In the genomic region with DNA sequence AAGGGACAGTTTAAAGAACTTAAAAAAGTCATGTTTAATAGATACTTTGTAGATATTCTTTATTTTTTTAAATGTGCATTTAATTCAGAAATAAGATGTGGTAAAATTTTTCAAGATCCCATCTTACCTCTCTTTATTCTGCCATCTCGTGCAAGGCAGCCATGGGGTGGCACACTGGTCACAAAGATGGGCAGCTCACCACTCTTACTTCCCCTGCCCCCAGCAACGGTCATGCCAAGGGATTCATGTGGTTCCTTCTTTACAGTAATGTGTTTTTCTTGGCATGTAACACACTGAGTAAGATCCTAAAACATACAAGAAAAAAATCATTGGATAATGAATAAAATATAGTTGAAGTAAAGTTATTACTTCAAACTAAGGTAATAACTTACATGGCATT, we compare ENCODE assay signal across 8 cellular contexts.
DNase-seq lines count a peak whose midpoint lies in the region; ATAC-seq and TF ChIP-seq lines count a peak whose summit lies in the region.
"Had no signal": no experiment of that assay in that cellular context is flagged by ENCODE, and none has a peak within 500 bp of the region (broad histone marks: within the 10 kb centered on the region; RNA-seq: fewer than 3 reads in every experiment).

No MANE protein-coding gene starts in this region.

- TF ChIP-seq POLR2A in GM18505 (IDR thresholded peaks at IDR 0.05; ENCODE audit: borderline replicate concordance, extremely low read depth, insufficient read depth, insufficient read length): no peak

- H3K4me3 ChIP-seq in retinal pigment epithelial cell (ENCODE audit: low read length): no peak overlapping the region

- TF ChIP-seq CTCF in GM10266 (IDR thresholded peaks at IDR 0.05; ENCODE audit: control insufficient read depth, insufficient read depth, low read depth, missing control alignments): peak; percentile 11
- TF ChIP-seq CTCF in retinal pigment epithelial cell (conservative IDR thresholded peaks at IDR 0.05; ENCODE audit: low read depth, low read length): peak; percentile 9

- no peak for ATAC-seq in GM18505 (IDR thresholded peaks at IDR 0.05; ENCODE audit: unreplicated experiment)

- DNase-seq in GM10266 (ENCODE audit: extremely low spot score): no peak
- DNase-seq in RPMI7951 (ENCODE audit: low read depth): peak; percentile 56
- peak; percentile 78 for DNase-seq in fibroblast of gingiva (ENCODE audit: low read depth)
- DNase-seq in retinal pigment epithelial cell (ENCODE audit: low read depth): no peak
- no peak for DNase-seq in SKM-1 (lab: John Stamatoyannopoulos, UW; ENCODE audit: unreplicated experiment)
- no peak for DNase-seq in NCI-H748 treated with DMSO at 0.1 percent for 48 hours (lab: John Stamatoyannopoulos, UW)
- DNase-seq: NCI-H526 had no signal

Comparison
In these comparisons a context has a peak if more than half of its experiments do, and no peak if none do; other contexts are left out.
1. DNase-seq: peak in RPMI7951 (single experiment) and fibroblast of gingiva (single experiment); none in GM10266 (single experiment), retinal pigment epithelial cell (single experiment), SKM-1 (single experiment) and NCI-H748 treated with DMSO at 0.1 percent for 48 hours (single experiment).